Comparison of ENCODE assay signal across 28 cellular contexts in genomic region chr5:130642461-130642860, GRCh38.
"Had no signal": no experiment of that assay in that cellular context is flagged by ENCODE, and none has a peak within 500 bp of the region (broad histone marks: within the 10 kb centered on the region; RNA-seq: fewer than 3 reads in every experiment).

No MANE protein-coding gene starts in this region.

- H3K4me1 ChIP-seq: left lung, lower lobe of right lung, right atrium auricular region, right lobe of liver, suprapubic skin, tibial artery, upper lobe of right lung had no signal

- H3K36me3 Mint-ChIP-seq: mesothelial cell of epicardium; naive B cell; natural killer cell; neural progenitor cell; stimulated activated effector memory CD8-positive, alpha-beta T cell treated with anti-CD3 and anti-CD28 coated beads, Interleukin-12 subunit alpha, Interleukin-12 subunit beta, amount 100 ng/mL, for 72 hours had no signal

- H3K4me1 Mint-ChIP-seq: mesothelial cell of epicardium; naive B cell; natural killer cell; nephron progenitor cell; neural progenitor cell; stimulated activated effector memory CD8-positive, alpha-beta T cell treated with anti-CD3 and anti-CD28 coated beads, Interleukin-12 subunit alpha, Interleukin-12 subunit beta, amount 100 ng/mL, for 72 hours had no signal

- H3K36me3 ChIP-seq: left lung, lower lobe of right lung, neural progenitor cell, neutrophil, ovary, right atrium auricular region, right lobe of liver, suprapubic skin, thoracic aorta, tibial artery, upper lobe of right lung had no signal

- H3K9me3 ChIP-seq: lower lobe of right lung, ovary, right lobe of liver, thoracic aorta, tibial artery, upper lobe of right lung had no signal

- H3K4me2 ChIP-seq: neural progenitor cell had no signal

- H3K27ac ChIP-seq: left lung, lower lobe of right lung, neural progenitor cell, neutrophil, ovary, right atrium auricular region, right lobe of liver, skin epidermis, suprapubic skin, thoracic aorta, tibial artery, upper lobe of right lung had no signal

- H3K27me3 Mint-ChIP-seq: naive B cell, progenitor cell of endocrine pancreas had no signal

- H3K4me3 ChIP-seq: left lung, lower lobe of right lung, neural progenitor cell, ovary, right atrium auricular region, right lobe of liver, skin epidermis, suprapubic skin, thoracic aorta, tibial artery, upper lobe of right lung had no signal

- H3K27ac Mint-ChIP-seq: mesothelial cell of epicardium; naive B cell; natural killer cell; nephron progenitor cell; neural progenitor cell; progenitor cell of endocrine pancreas; stimulated activated effector memory CD8-positive, alpha-beta T cell treated with anti-CD3 and anti-CD28 coated beads, Interleukin-12 subunit alpha, Interleukin-12 subunit beta, amount 100 ng/mL, for 72 hours; stimulated activated naive CD8-positive, alpha-beta T cell treated with anti-CD3 and anti-CD28 coated beads, Interleukin-15, Interleukin-2, amounts not matched to agents 100 ng/mL and 50 ng/mL, for 24 hours had no signal

- H3K9me3 Mint-ChIP-seq: neural progenitor cell had no signal

- ATAC-seq: left colon; left lung; lower lobe of right lung; natural killer cell; right lobe of liver; stimulated activated effector memory CD8-positive, alpha-beta T cell treated with anti-CD3 and anti-CD28 coated beads, Interleukin-12 subunit alpha, Interleukin-12 subunit beta, amount 100 ng/mL, for 72 hours; upper lobe of right lung had no signal

- DNase-seq: hippocampal formation; kidney; left colon; left lung; lower lobe of right lung; mesendoderm; naive B cell; natural killer cell; nephron progenitor cell; occipital lobe; ovary; right lobe of liver; stimulated activated CD4-positive, alpha-beta T cell treated with anti-CD3 and anti-CD28 coated beads, Interleukin-12 subunit alpha, Interleukin-12 subunit beta, amount 100 ng/mL, for 4 hours; stimulated activated CD4-positive, alpha-beta T cell treated with anti-CD3 and anti-CD28 coated beads, Interleukin-4, amount 100 ng/mL, for 24 hours; stimulated activated naive CD4-positive, alpha-beta T cell; tibial artery; trophoblast cell; upper lobe of right lung had no signal

- H2AFZ ChIP-seq: neural progenitor cell had no signal

- H3K4me3 Mint-ChIP-seq: mesothelial cell of epicardium; naive B cell; natural killer cell; nephron progenitor cell; neural progenitor cell; stimulated activated effector memory CD8-positive, alpha-beta T cell treated with anti-CD3 and anti-CD28 coated beads, Interleukin-12 subunit alpha, Interleukin-12 subunit beta, amount 100 ng/mL, for 72 hours; stimulated activated naive CD8-positive, alpha-beta T cell treated with anti-CD3 and anti-CD28 coated beads, Interleukin-15, Interleukin-2, amounts not matched to agents 100 ng/mL and 50 ng/mL, for 24 hours had no signal

- H3K27me3 ChIP-seq: left lung, neural progenitor cell, neutrophil, ovary, right atrium auricular region, right lobe of liver, suprapubic skin, tibial artery, upper lobe of right lung had no signal
